8 cellular contexts compared by ENCODE assay signal in genomic region chr19:664913-665443, GRCh38. TPM values are rescaled to one million over a fixed set of nuclear protein-coding genes. Genes with fewer than 3 reads are reported as not detected.
DNase-seq lines count a peak whose midpoint lies in the region; ATAC-seq and TF ChIP-seq lines count a peak whose summit lies in the region.

No MANE protein-coding gene starts in this region.

- peaks cover 8% of the 10 kb centered on the region for H3K27me3 Mint-ChIP-seq in T-helper 2 cell treated with Interferon-gamma antibody and Interleukin-4, amounts not matched to agents 5 μg/mL and 100 μg/mL, for 36 hours (ENCODE audit: low read depth)

- ATAC-seq in GM18511 (IDR thresholded peaks at IDR 0.05; ENCODE audit: unreplicated experiment), result no peak
- ATAC-seq in HG03442 (IDR thresholded peaks at IDR 0.05; ENCODE audit: unreplicated experiment), result no peak

- intact Hi-C loops in ascending aorta (cut with DNase I), result loop anchor here (1.0 to 2.0 kb wide), 2 partner anchors 69 to 256 kb away; no protein-coding TSS in a partner anchor
- intact Hi-C loops in sigmoid colon (cut with DNase I), result loop anchor here (1.0 to 5.0 kb wide), 3 partner anchors 16 to 132 kb away; partner anchors contain the start of gene PTBP1

- H3K36me3 ChIP-seq in ascending aorta, result no peaks in the 10 kb centered on the region
- H3K36me3 ChIP-seq in sigmoid colon, result no peaks in the 10 kb centered on the region

- H3K36me3 Mint-ChIP-seq in T-helper 2 cell treated with Interferon-gamma antibody and Interleukin-4, amounts not matched to agents 5 μg/mL and 100 μg/mL, for 36 hours (ENCODE audit: low read depth), result peaks cover 14% of the 10 kb centered on the region

- no peak overlapping the region; the same call in 1 of the 2 replicates for H3K4me3 ChIP-seq in GM12864 (ENCODE audit: low read depth, low read length)
- peak overlapping the region in 1 of 2 donors; percentile 41 for H3K4me3 ChIP-seq in ascending aorta
- peak overlapping the region in 3 of 4 donors; percentile 21 to 36 (median 29) for H3K4me3 ChIP-seq in sigmoid colon

- H3K27me3 ChIP-seq in ascending aorta (no peaks in the 10 kb centered on the region), sigmoid colon (no peaks in the 10 kb centered on the region)

- no peaks in the 10 kb centered on the region for H3K9me3 ChIP-seq in ascending aorta
- H3K9me3 ChIP-seq in sigmoid colon, result no peaks in the 10 kb centered on the region

- DNase-seq in GM12864 (ENCODE audit: low read depth) (peak; percentile 34), NCI-H1694 treated with DMSO at 0.1 percent for 48 hours (lab: John Stamatoyannopoulos, UW) (peak; percentile 57), ascending aorta (ENCODE audit: low spot score in 2 of 2) (peak in 1 of 2 donors; percentile 87), hippocampal formation (lab: John Stamatoyannopoulos, UW) (peak; percentile 47 to 67), sigmoid colon (peak; percentile 88)
- peak; percentile 78 for DNase-seq in T-helper 2 cell treated with Interferon-gamma antibody and Interleukin-4, amounts not matched to agents 5 μg/mL and 100 μg/mL, for 36 hours (ENCODE audit: low spot score)

- no peak for TF ChIP-seq POLR2A in sigmoid colon (IDR thresholded peaks at IDR 0.05)

- peak overlapping the region; percentile 18 for H3K4me3 Mint-ChIP-seq in T-helper 2 cell treated with Interferon-gamma antibody and Interleukin-4, amounts not matched to agents 5 μg/mL and 100 μg/mL, for 36 hours

- H3K9me3 Mint-ChIP-seq in T-helper 2 cell treated with Interferon-gamma antibody and Interleukin-4, amounts not matched to agents 5 μg/mL and 100 μg/mL, for 36 hours, result no peaks in the 10 kb centered on the region

- H3K27ac ChIP-seq in ascending aorta (no peak overlapping the region), sigmoid colon (peak overlapping the region; percentile 10 to 99 (median 67))

- H3K4me1 ChIP-seq in ascending aorta (peaks cover 16 to 35% of the 10 kb centered on the region in 2 donors), sigmoid colon (peaks cover 0 to 46% (median 42%) of the 10 kb centered on the region in 4 donors)

- TF ChIP-seq CTCF in GM12864 (IDR thresholded peaks at IDR 0.05; ENCODE audit: low read depth, low read length, missing control alignments) (peak; percentile 93), ascending aorta (IDR thresholded peaks at IDR 0.05) (peak; percentile 94 to 99 (median 97)), sigmoid colon (IDR thresholded peaks at IDR 0.05) (peak; percentile 92 to 98 (median 96))

- peak overlapping the region; percentile 60 for H3K27ac Mint-ChIP-seq in T-helper 2 cell treated with Interferon-gamma antibody and Interleukin-4, amounts not matched to agents 5 μg/mL and 100 μg/mL, for 36 hours

- peaks cover 12% of the 10 kb centered on the region for H3K4me1 Mint-ChIP-seq in T-helper 2 cell treated with Interferon-gamma antibody and Interleukin-4, amounts not matched to agents 5 μg/mL and 100 μg/mL, for 36 hours (ENCODE audit: low read depth)

- TF ChIP-seq EP300 in sigmoid colon (IDR thresholded peaks at IDR 0.05), result no peak

- 1 to 12% methylated on average over 24 of the region's 24 CpGs for WGBS in sigmoid colon, 2 donors

RNA-seq across cellular contexts. Expression of gene RNF126, which starts 2.0 kb away (rescaled TPM):
- total RNA-seq in ascending aorta, result 39.0 TPM
- total RNA-seq in sigmoid colon, result 10 to 100 TPM; 39.2 to 57.1 (median 55.5) TPM
- 10 to 100 TPM; 33.5 to 58.8 (median 35.4) TPM for polyA plus RNA-seq in sigmoid colon

RNA-seq across cellular contexts. Expression of gene FSTL3, which starts 11.2 kb away (rescaled TPM):
- total RNA-seq in ascending aorta (541 TPM), sigmoid colon (100 to 1,000 TPM in 2 of 4 donors, 10 to 100 TPM in 2; 35.7 to 118 (median 107) TPM)
- 10 to 100 TPM in 1 of 3 donors, 1 to 10 TPM in 2; 1.6 to 17.8 (median 6.0) TPM for polyA plus RNA-seq in sigmoid colon

RNA-seq across cellular contexts. Expression of gene FGF22, which starts 25.3 kb away (rescaled TPM):
- not detected for total RNA-seq in ascending aorta
- 1 to 10 TPM in 1 of 4 donors, under 1 TPM in 1, not detected in 2; 0.99 to 1.7 TPM for total RNA-seq in sigmoid colon
- under 1 TPM in 1 of 3 donors, not detected in 2; 0.20 TPM for polyA plus RNA-seq in sigmoid colon

RNA-seq across cellular contexts. Expression of gene PRSS57, which starts 30.3 kb away (rescaled TPM):
- not detected for total RNA-seq in ascending aorta
- not detected for total RNA-seq in sigmoid colon
- polyA plus RNA-seq in sigmoid colon, result under 1 TPM in 1 of 3 donors, not detected in 2; 0.15 TPM

RNA-seq across cellular contexts. Expression of gene POLRMT, which starts 31.6 kb away (rescaled TPM):
- 26.8 TPM for total RNA-seq in ascending aorta
- 10 to 100 TPM; 18.2 to 26.3 (median 22.3) TPM for total RNA-seq in sigmoid colon
- polyA plus RNA-seq in sigmoid colon, result 10 to 100 TPM; 16.8 to 63.0 (median 30.3) TPM

Comparison
In these comparisons a context has a peak if more than half of its experiments do, and no peak if none do; other contexts are left out.
1. H3K27ac ChIP-seq: peak in sigmoid colon (4 of 4); none in ascending aorta (0 of 2).
2. Peak in every context shown above with its lines, with median percentiles within 50 percentile points of each other: CTCF ChIP-seq.